In genomic region chr15:84633311-84634227, GRCh38 we compare ENCODE assay signal across 8 cellular contexts. TPM values are rescaled to one million over a fixed set of nuclear protein-coding genes. Genes with fewer than 3 reads are reported as not detected.
A peak's percentile ranks its signal among the peaks of the same experiment; 100 is the strongest.
DNase-seq lines count a peak whose midpoint lies in the region; ATAC-seq and TF ChIP-seq lines count a peak whose summit lies in the region.

No MANE protein-coding gene starts in this region.

- H3K4me3 Mint-ChIP-seq in activated CD4-positive, alpha-beta T cell treated with anti-CD3 and anti-CD28 coated beads for 36 hours, result peak overlapping the region; percentile 93
- peak overlapping the region; percentile 87 for H3K4me3 Mint-ChIP-seq in chondrocyte (ENCODE audit: unreplicated experiment)

- intact Hi-C loops in activated CD4-positive, alpha-beta T cell treated with anti-CD3 and anti-CD28 coated beads for 36 hours (cut with DNase I, micrococcal nuclease), result loop anchor here (1.0 to 10.0 kb wide), 6 partner anchors 45 to 1161 kb away; partner anchors contain the start of genes KLHL25 (in 1 of the 2) and SEC11A (in 1 of the 2)
- intact Hi-C loops in left colon (cut with DNase I, micrococcal nuclease), result no loop called here

- ATAC-seq in HG02571 (IDR thresholded peaks at IDR 0.05; ENCODE audit: unreplicated experiment), result peak; percentile 40
- peak; percentile 57 for ATAC-seq in activated CD4-positive, alpha-beta T cell treated with anti-CD3 and anti-CD28 coated beads for 36 hours
- peak; percentile 79 for ATAC-seq in left colon
- ATAC-seq in GM18870 (IDR thresholded peaks at IDR 0.05; ENCODE audit: unreplicated experiment), result no peak

- DNase-seq in GM10266 (ENCODE audit: extremely low spot score) (peak; percentile 59), NCI-H1105 treated with DMSO at 0.1 percent for 48 hours (lab: John Stamatoyannopoulos, UW) (peak; percentile 29), chondrocyte (ENCODE audit: low spot score) (no peak), left colon (peak; percentile 67 to 82)
- DNase-seq in activated CD4-positive, alpha-beta T cell treated with anti-CD3 and anti-CD28 coated beads for 36 hours, result peak; percentile 87
- peak; percentile 69 for DNase-seq in stimulated activated CD4-positive, alpha-beta T cell treated with anti-CD3 and anti-CD28 coated beads, Interleukin-1b, Interleukin-23, amount 100 ng/mL, for 48 hours

- no peaks in the 10 kb centered on the region for H3K27me3 Mint-ChIP-seq in activated CD4-positive, alpha-beta T cell treated with anti-CD3 and anti-CD28 coated beads for 36 hours
- no peaks in the 10 kb centered on the region for H3K27me3 Mint-ChIP-seq in chondrocyte (ENCODE audit: low read depth)

- peaks cover 45% of the 10 kb centered on the region for H3K4me1 Mint-ChIP-seq in activated CD4-positive, alpha-beta T cell treated with anti-CD3 and anti-CD28 coated beads for 36 hours
- peaks cover 41% of the 10 kb centered on the region for H3K4me1 Mint-ChIP-seq in chondrocyte (ENCODE audit: low read depth)

- peak; percentile 4 for TF ChIP-seq CTCF in GM10266 (IDR thresholded peaks at IDR 0.05; ENCODE audit: control insufficient read depth, insufficient read depth, low read depth, missing control alignments)
- TF ChIP-seq CTCF in chondrocyte (IDR thresholded peaks at IDR 0.05), result peak; percentile 20

- CTCF ChIA-PET in activated CD4-positive, alpha-beta T cell treated with anti-CD3 and anti-CD28 coated beads for 36 hours (lab: Charles Lee), result interaction anchor here (0.6 to 1.3 kb wide), 4 partner anchors 8 to 308 kb away, joined by 3 to 4 read pairs (median 3); no protein-coding TSS in a partner anchor

- H3K36me3 Mint-ChIP-seq in activated CD4-positive, alpha-beta T cell treated with anti-CD3 and anti-CD28 coated beads for 36 hours (ENCODE audit: low read depth), result peaks cover 39% of the 10 kb centered on the region
- H3K36me3 Mint-ChIP-seq in chondrocyte (ENCODE audit: low read depth), result peaks cover 8% of the 10 kb centered on the region

- POLR2A ChIA-PET in activated CD4-positive, alpha-beta T cell treated with anti-CD3 and anti-CD28 coated beads for 36 hours (lab: Charles Lee), result no interaction called here

- peak overlapping the region; percentile 99 for H3K27ac Mint-ChIP-seq in activated CD4-positive, alpha-beta T cell treated with anti-CD3 and anti-CD28 coated beads for 36 hours
- H3K27ac Mint-ChIP-seq in chondrocyte (ENCODE audit: unreplicated experiment), result peak overlapping the region; percentile 97

- no peaks in the 10 kb centered on the region for H3K9me3 Mint-ChIP-seq in activated CD4-positive, alpha-beta T cell treated with anti-CD3 and anti-CD28 coated beads for 36 hours (ENCODE audit: low read depth)
- H3K9me3 Mint-ChIP-seq in chondrocyte (ENCODE audit: low read depth), result no peaks in the 10 kb centered on the region

RNA-seq across cellular contexts. Expression of gene WDR73, which starts 20.5 kb away (rescaled TPM):
- 10 to 100 TPM; 12.4 to 13.3 TPM for total RNA-seq in activated CD4-positive, alpha-beta T cell treated with anti-CD3 and anti-CD28 coated beads for 36 hours
- total RNA-seq in chondrocyte, result 13.6 to 21.9 TPM (median 17.0 TPM) in 3 replicates
- 10 to 100 TPM; 17.0 to 20.5 TPM for total RNA-seq in left colon

RNA-seq across cellular contexts. Expression of gene NMB, which starts 24.4 kb away (rescaled TPM):
- 1 to 10 TPM; 2.7 to 4.0 TPM for total RNA-seq in activated CD4-positive, alpha-beta T cell treated with anti-CD3 and anti-CD28 coated beads for 36 hours
- total RNA-seq in chondrocyte (5.7 to 8.5 TPM (median 7.8 TPM) in 3 replicates), left colon (1 to 10 TPM; 1.8 to 2.8 TPM)

RNA-seq across cellular contexts. Expression of gene ZSCAN2, which starts 32.8 kb away (rescaled TPM):
- 1 to 10 TPM; 5.1 to 5.4 TPM for total RNA-seq in activated CD4-positive, alpha-beta T cell treated with anti-CD3 and anti-CD28 coated beads for 36 hours
- total RNA-seq in chondrocyte (8.8 to 11.9 TPM (median 10.5 TPM) in 3 replicates), left colon (1 to 10 TPM; 5.4 to 8.2 TPM)

Comparison
In these comparisons a context has a peak if more than half of its experiments do, and no peak if none do; other contexts are left out.
1. intact Hi-C loops: an anchor here in activated CD4-positive, alpha-beta T cell treated with anti-CD3 and anti-CD28 coated beads for 36 hours (1.0 to 10.0 kb wide); none called in left colon.